Comparison of ENCODE assay signal across 8 cellular contexts in genomic region chr4:184346273-184346672, GRCh38.
DNase-seq lines count a peak whose midpoint lies in the region; ATAC-seq and TF ChIP-seq lines count a peak whose summit lies in the region.
"Not testable (repeated sequence)": the region's sequence is repeated elsewhere in the genome, so short reads cannot be mapped to it uniquely, and the experiment has no call there.

No MANE protein-coding gene starts in this region.

- not testable (repeated sequence) for H3K4me3 Mint-ChIP-seq in stimulated activated memory B cell treated with anti-CD40 and anti-IgM and Interleukin-4, amounts not matched to agents 10 μg/mL and 1 μg/mL and 100 μg/mL, for 72 hours

- H3K23ac ChIP-seq in neuronal stem cell (ENCODE audit: low read depth, low read length, poor library complexity): not testable (repeated sequence)

- H2BK120ac ChIP-seq in neuronal stem cell (ENCODE audit: low read depth, low read length): not testable (repeated sequence)

- not testable (repeated sequence) for H3K4me3 ChIP-seq in BLaER1 treated with 17β-estradiol and CSF1 and Interleukin-3, amounts not matched to agents 10 nM and 100 nM; OCI-LY7 (ENCODE audit: low read depth, low read length, poor library complexity, severe bottlenecking); colonic mucosa; left ventricle myocardium inferior; lower lobe of right lung; neuronal stem cell (ENCODE audit: low read length in 2 of 2); upper lobe of left lung

- H2AK5ac ChIP-seq in neuronal stem cell (ENCODE audit: low read depth, low read length): not testable (repeated sequence)

- H3K9ac ChIP-seq in BLaER1 treated with 17β-estradiol and CSF1 and Interleukin-3, amounts not matched to agents 10 nM and 100 nM: peak overlapping the region; percentile 79 to 89 (median 86)
- H3K9ac ChIP-seq in colonic mucosa (ENCODE audit: low read depth in 2 of 2, low read length in 2 of 2); neuronal stem cell (ENCODE audit: low read depth, low read length, poor library complexity): not testable (repeated sequence)

- H3K9me3 ChIP-seq in BLaER1 treated with 17β-estradiol and CSF1 and Interleukin-3, amounts not matched to agents 10 nM and 100 nM (replicated peaks in 1 of 11); OCI-LY7 (ENCODE audit: low read length); colonic mucosa; left ventricle myocardium inferior (replicated peaks); lower lobe of right lung; neuronal stem cell (replicated peaks in 1 of 2; ENCODE audit: control insufficient read depth in 2 of 2, insufficient read depth in 1 of 2, low read depth in 1 of 2, low read length in 2 of 2); upper lobe of left lung: not testable (repeated sequence)

- not testable (repeated sequence) for H3K27me3 Mint-ChIP-seq in stimulated activated memory B cell treated with anti-CD40 and anti-IgM and Interleukin-4, amounts not matched to agents 10 μg/mL and 1 μg/mL and 100 μg/mL, for 72 hours

- not testable (repeated sequence) for H3K9me2 ChIP-seq in OCI-LY7 (ENCODE audit: insufficient read depth, low read length)

- H3K36me3 ChIP-seq in BLaER1 treated with 17β-estradiol and CSF1 and Interleukin-3, amounts not matched to agents 10 nM and 100 nM; OCI-LY7 (ENCODE audit: insufficient read depth, low read length); colonic mucosa; left ventricle myocardium inferior; lower lobe of right lung; neuronal stem cell (replicated peaks in 1 of 2; ENCODE audit: control insufficient read depth in 2 of 2, insufficient read depth in 2 of 2, low read length in 2 of 2); upper lobe of left lung: not testable (repeated sequence)

- peak overlapping the region; percentile 84 to 98 (median 96) for H3K4me2 ChIP-seq in BLaER1 treated with 17β-estradiol and CSF1 and Interleukin-3, amounts not matched to agents 10 nM and 100 nM
- peak overlapping the region; percentile 92 for H3K4me2 ChIP-seq in OCI-LY7 (ENCODE audit: low read length)
- not testable (repeated sequence) for H3K4me2 ChIP-seq in neuronal stem cell (ENCODE audit: insufficient read depth, low read length, poor library complexity, severe bottlenecking)

- intact Hi-C loops in OCI-LY7 (cut with micrococcal nuclease; ENCODE audit: unreplicated experiment): loop anchor here (2.0 kb wide), 2 partner anchors 125 to 191 kb away; no protein-coding TSS in a partner anchor
- intact Hi-C loops in colonic mucosa (cut with DNase I): loop anchor here (5.0 kb wide), 1 partner anchor 36 kb away; no protein-coding TSS in a partner anchor
- intact Hi-C loops in left ventricle myocardium inferior (cut with micrococcal nuclease); lower lobe of right lung (cut with DNase I): not testable (repeated sequence)

- H2BK5ac ChIP-seq in neuronal stem cell (ENCODE audit: low read length): not testable (repeated sequence)

- not testable (repeated sequence) for H4K20me1 ChIP-seq in BLaER1 treated with 17β-estradiol and CSF1 and Interleukin-3, amounts not matched to agents 10 nM and 100 nM; OCI-LY7 (ENCODE audit: insufficient read depth, low read length)

- not testable (repeated sequence) for ATAC-seq in lower lobe of right lung; stimulated activated memory B cell treated with anti-CD40 and anti-IgM and Interleukin-4, amounts not matched to agents 10 μg/mL and 1 μg/mL and 100 μg/mL, for 72 hours; upper lobe of left lung (ENCODE audit: low FRiP score in 2 of 2)

- not testable (repeated sequence) for DNase-seq in OCI-LY7 (ENCODE audit: low spot score); colonic mucosa; left ventricle myocardium inferior; lower lobe of right lung; neuronal stem cell (ENCODE audit: low spot score); upper lobe of left lung

- H3K27ac ChIP-seq in BLaER1 treated with 17β-estradiol and CSF1 and Interleukin-3, amounts not matched to agents 10 nM and 100 nM: peak overlapping the region; percentile 88 to 97 (median 95)
- H3K27ac ChIP-seq in OCI-LY7 (ENCODE audit: low read depth, low read length, poor library complexity, severe bottlenecking) (peak overlapping the region; percentile 85), colonic mucosa (peak overlapping the region; percentile 94), left ventricle myocardium inferior (replicated peaks) (peak overlapping the region; percentile 92), lower lobe of right lung (peak overlapping the region; percentile 88), upper lobe of left lung (peak overlapping the region; percentile 84 to 87 (median 86))
- not testable (repeated sequence) for H3K27ac ChIP-seq in neuronal stem cell (replicated peaks; ENCODE audit: low read length)

- CTCF ChIA-PET in OCI-LY7 (lab: Charles Lee; ENCODE audit: unreplicated experiment): interaction anchor here (1.2 kb wide), 1 partner anchor 14 kb away, joined by 3 read pairs; no protein-coding TSS in a partner anchor

- H3K14ac ChIP-seq in neuronal stem cell (ENCODE audit: low read length): not testable (repeated sequence)

- H2BK15ac ChIP-seq in neuronal stem cell (ENCODE audit: low read length): not testable (repeated sequence)

- H3K4me1 Mint-ChIP-seq in stimulated activated memory B cell treated with anti-CD40 and anti-IgM and Interleukin-4, amounts not matched to agents 10 μg/mL and 1 μg/mL and 100 μg/mL, for 72 hours: peaks cover 86% of the 10 kb centered on the region

- H4K8ac ChIP-seq in neuronal stem cell (ENCODE audit: low read depth, low read length): not testable (repeated sequence)

- not testable (repeated sequence) for H3K9me3 Mint-ChIP-seq in stimulated activated memory B cell treated with anti-CD40 and anti-IgM and Interleukin-4, amounts not matched to agents 10 μg/mL and 1 μg/mL and 100 μg/mL, for 72 hours

- POLR2A ChIA-PET in OCI-LY7 (lab: Charles Lee): interaction anchor here (0.7 to 7.5 kb wide), 19 partner anchors 8 to 303 kb away, joined by 3 to 67 read pairs (median 8); partner anchors contain the start of genes CASP3 and PRIMPOL

- peak overlapping the region; percentile 48; the same call in 1 of the 2 replicates for H2AFZ ChIP-seq in OCI-LY7 (ENCODE audit: low read length)
- peak overlapping the region; percentile 69 for H2AFZ ChIP-seq in neuronal stem cell (ENCODE audit: low read length)

- H3K79me2 ChIP-seq in OCI-LY7 (ENCODE audit: insufficient read depth, low read depth, low read length): not testable (repeated sequence)

- not testable (repeated sequence) for H3K36me3 Mint-ChIP-seq in stimulated activated memory B cell treated with anti-CD40 and anti-IgM and Interleukin-4, amounts not matched to agents 10 μg/mL and 1 μg/mL and 100 μg/mL, for 72 hours

- H2BK12ac ChIP-seq in neuronal stem cell (ENCODE audit: low read length): not testable (repeated sequence)

- not testable (repeated sequence) for H3K27me3 ChIP-seq in BLaER1 treated with 17β-estradiol and CSF1 and Interleukin-3, amounts not matched to agents 10 nM and 100 nM; colonic mucosa; left ventricle myocardium inferior (ENCODE audit: low read depth); lower lobe of right lung (ENCODE audit: low read depth); neuronal stem cell (ENCODE audit: control insufficient read depth in 3 of 3, insufficient read depth in 3 of 3, low read depth in 1 of 3, low read length in 3 of 3); upper lobe of left lung

- not testable (repeated sequence) for H4K91ac ChIP-seq in neuronal stem cell (ENCODE audit: low read depth, low read length, poor library complexity)

- TF ChIP-seq POLR2A in upper lobe of left lung (IDR thresholded peaks at IDR 0.05): not testable (repeated sequence)

- not testable (repeated sequence) for TF ChIP-seq EP300 in upper lobe of left lung (IDR thresholded peaks at IDR 0.05)

- TF ChIP-seq CTCF in OCI-LY7 (conservative IDR thresholded peaks at IDR 0.05; ENCODE audit: low read length); colonic mucosa (IDR thresholded peaks at IDR 0.05); left ventricle myocardium inferior (IDR thresholded peaks at IDR 0.05; ENCODE audit: borderline replicate concordance); lower lobe of right lung (IDR thresholded peaks at IDR 0.05); upper lobe of left lung (IDR thresholded peaks at IDR 0.05): not testable (repeated sequence)

- peak overlapping the region; percentile 87 for H3K27ac Mint-ChIP-seq in stimulated activated memory B cell treated with anti-CD40 and anti-IgM and Interleukin-4, amounts not matched to agents 10 μg/mL and 1 μg/mL and 100 μg/mL, for 72 hours

- H3K4me1 ChIP-seq in BLaER1 treated with 17β-estradiol and CSF1 and Interleukin-3, amounts not matched to agents 10 nM and 100 nM: peaks cover 84 to 98% (median 94%) of the 10 kb centered on the region in 10 experiments
- H3K4me1 ChIP-seq in OCI-LY7 (ENCODE audit: insufficient read depth, low read length, poor library complexity, severe bottlenecking) (peaks cover 77% of the 10 kb centered on the region), colonic mucosa (peaks cover 37% of the 10 kb centered on the region), left ventricle myocardium inferior (peaks cover 69% of the 10 kb centered on the region), lower lobe of right lung (peaks cover 55% of the 10 kb centered on the region), neuronal stem cell (ENCODE audit: control insufficient read depth in 2 of 2, insufficient read depth in 1 of 2, low read depth in 1 of 2, low read length in 2 of 2) (peaks cover 17 to 33% of the 10 kb centered on the region in 2 donors), upper lobe of left lung (peaks cover 50 to 66% (median 53%) of the 10 kb centered on the region in 4 donors)

- H3K18ac ChIP-seq in neuronal stem cell (ENCODE audit: low read length): not testable (repeated sequence)

- H3K4ac ChIP-seq in neuronal stem cell (ENCODE audit: low read length): not testable (repeated sequence)

- BruUV-seq in OCI-LY7 (replicated peaks; lab: Mats Ljungman, UMichigan): not testable (repeated sequence)

- no CpG with 5 or more reads among the region's 6 CpGs for WGBS in neuronal stem cell (ENCODE audit: extremely low coverage in 2 of 2, insufficient read length in 2 of 2, insufficient replicate concordance in 1 of 2), 2 donors
- WGBS in upper lobe of left lung, 2 donors: 72 to 79% methylated on average over 6 of the region's 6 CpGs

- not testable (repeated sequence) for H3K79me1 ChIP-seq in neuronal stem cell (ENCODE audit: low read depth, low read length)
